In the genomic region with DNA sequence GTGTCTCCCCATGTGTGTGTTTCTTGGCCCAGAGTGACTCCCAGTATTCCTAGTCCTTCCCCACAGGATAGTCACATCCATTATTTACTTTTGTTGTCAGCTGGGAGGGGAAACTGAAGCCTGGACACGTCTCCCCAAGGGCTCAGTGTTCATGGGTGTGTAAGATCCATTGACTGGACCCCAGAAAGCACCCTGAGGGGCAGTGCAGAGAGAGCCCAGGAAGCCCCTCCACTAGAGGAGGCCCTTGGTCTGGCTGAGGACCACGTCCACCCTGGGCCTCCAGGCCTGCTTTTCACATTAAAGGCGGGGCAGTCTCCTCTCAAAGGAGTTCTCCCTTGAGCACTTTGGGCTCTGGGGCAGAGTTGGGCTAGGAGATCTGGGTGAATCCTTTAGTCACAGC, we compare ENCODE assay signal across 14 cellular contexts. TPM values are rescaled to one million over a fixed set of nuclear protein-coding genes. Genes with fewer than 3 reads are reported as not detected.
DNase-seq lines count a peak whose midpoint lies in the region; ATAC-seq, FAIRE-seq and TF ChIP-seq lines count a peak whose summit lies in the region.
"Had no signal": no experiment of that assay in that cellular context is flagged by ENCODE, and none has a peak within 500 bp of the region (broad histone marks: within the 10 kb centered on the region; RNA-seq: fewer than 3 reads in every experiment).

No MANE protein-coding gene starts in this region.

- H2AFZ ChIP-seq in GM12878 (ENCODE audit: control insufficient read depth, low read depth, low read length) = no peak overlapping the region
- H2AFZ ChIP-seq: PC-9 had no signal

- WGBS in GM12878 (ENCODE audit: insufficient coverage, insufficient replicate concordance, low lambda C conversion rate, missing lambda C conversion rate) = 97% methylated on average over 3 of the region's 3 CpGs

- ATAC-seq in Right ventricle myocardium inferior (no peak), Right ventricle myocardium superior (ENCODE audit: poor library complexity) (no peak), GM12878 (no peak), GM19351 (IDR thresholded peaks at IDR 0.05; ENCODE audit: unreplicated experiment) (no peak), GM19467 (IDR thresholded peaks at IDR 0.05; ENCODE audit: unreplicated experiment) (no peak)

- no peak overlapping the region for H3K4me2 ChIP-seq in GM12878 (ENCODE audit: control insufficient read depth, insufficient read depth)
- H3K4me2 ChIP-seq: PC-9 had no signal

- in situ Hi-C loops in GM12878 (cut with MboI) = no loop called here

- H3K9me3 ChIP-seq in KOPT-K1 (ENCODE audit: insufficient read depth, low read length, poor library complexity, severe bottlenecking) (no peaks in the 10 kb centered on the region), GM12878 (replicated peaks; ENCODE audit: control insufficient read depth, insufficient read depth, low read length) (no peaks in the 10 kb centered on the region)

- peaks cover 45% of the 10 kb centered on the region; the same call in 1 of the 2 replicates for H3K36me3 ChIP-seq in KOPT-K1 (ENCODE audit: insufficient read depth, low read length)
- peaks cover 0 to 9% of the 10 kb centered on the region in 2 experiments; a peak in 3 of 4 replicates for H3K36me3 ChIP-seq in GM12878 (ENCODE audit: control insufficient read depth in 2 of 2, insufficient read depth in 2 of 2, low read length in 1 of 2)

- intact Hi-C loops in Right ventricle myocardium inferior (cut with DNase I) = no loop called here
- intact Hi-C loops in Right ventricle myocardium superior (cut with DNase I) = no loop called here
- intact Hi-C loops in GM12878 (cut with micrococcal nuclease; ENCODE audit: unreplicated experiment) = no loop called here

- FAIRE-seq in GM12878 (lab: Jason Lieb, UNC) = no peak

- CTCF ChIA-PET in GM12878 (lab: Yijun Ruan, JAX) = no interaction called here

- no peak for TF ChIP-seq RAD21 in GM12878 (IDR thresholded peaks at IDR 0.05; ENCODE audit: insufficient read depth, low read depth, low read length)

- POLR2A ChIA-PET in GM12878 (lab: Charles Lee) = no interaction called here

- no peak for TF ChIP-seq POLR2A in GM12878 (IDR thresholded peaks at IDR 0.05; ENCODE audit: low read depth, low read length)

- H3K4me1 ChIP-seq in GM12878 (ENCODE audit: control insufficient read depth, insufficient read depth, low read length) = peaks cover 12% of the 10 kb centered on the region

- SMC1A ChIA-PET in GM12878 (lab: Charles Lee; ENCODE audit: uncharacterized antibody, unreplicated experiment) = no interaction called here

- no peaks in the 10 kb centered on the region for H3K79me2 ChIP-seq in GM12878 (ENCODE audit: control insufficient read depth, insufficient read depth, low read length)

- TSS peak; percentile 21 for BruUV-seq in GM12878 (replicated peaks; lab: Mats Ljungman, UMichigan)

- no peak overlapping the region for H3K4me3 ChIP-seq in GM12878
- H3K4me3 ChIP-seq: PC-9 had no signal

- TF ChIP-seq EP300 in GM12878 (IDR thresholded peaks at IDR 0.05; ENCODE audit: borderline replicate concordance in 1 of 2, control insufficient read depth in 1 of 2, low read depth in 2 of 2, low read length in 2 of 2) = no peak

- TF ChIP-seq CTCF in GM12878 (IDR thresholded peaks at IDR 0.05 in 2 of 3, conservative IDR thresholded peaks at IDR 0.05 in 1 of 3; ENCODE audit: control insufficient read depth in 2 of 3, extremely low read depth in 1 of 3, insufficient read depth in 1 of 3, low read depth in 3 of 3, low read length in 3 of 3) = no peak

- peak overlapping the region; percentile 26 for H3K27ac ChIP-seq in KOPT-K1 (ENCODE audit: low read depth, low read length, poor library complexity, severe bottlenecking)
- H3K27ac ChIP-seq in GM12878 (ENCODE audit: control insufficient read depth, insufficient read depth) = no peak overlapping the region
- H3K27ac ChIP-seq: PC-9 had no signal

- H3K9ac ChIP-seq in GM12878 (ENCODE audit: control insufficient read depth, insufficient read depth, low read length) = no peak overlapping the region

- H4K20me1 ChIP-seq in GM12878 (ENCODE audit: control insufficient read depth, insufficient read depth) = no peaks in the 10 kb centered on the region

- RAD21 ChIA-PET in GM12878 (lab: Charles Lee; ENCODE audit: unreplicated experiment) = interaction anchor here (2.2 kb wide), 1 partner anchor 21 kb away, joined by 12 read pairs; the partner anchor contains the start of gene ZNF783

- no peaks in the 10 kb centered on the region for H3K27me3 ChIP-seq in GM12878 (replicated peaks in 1 of 2; ENCODE audit: control insufficient read depth in 2 of 2, insufficient read depth in 2 of 2, low read length in 1 of 2)

- DNase-seq in Right ventricle myocardium inferior (ENCODE audit: missing footprints) = peak; percentile 50
- DNase-seq in Right ventricle myocardium superior = no peak
- no peak for DNase-seq in GM12878 (ENCODE audit: low read depth, low spot score)
- DNase-seq in LoVo (ENCODE audit: low spot score) = no peak
- DNase-seq: EL, H7, NCI-H1092 treated with DMSO at 0.1 percent for 48 hours, NCI-H2081 treated with DMSO at 0.1 percent for 48 hours, NCI-H510A, NCI-H774, PC-9 had no signal

TF ChIP-seq in GM12878, 131 proteins besides CTCF, POLR2A, EP300 and RAD21 (continues in another document):
- TF ChIP-seq MLLT1 (IDR thresholded peaks at IDR 0.05) = no peak
- TF ChIP-seq POU2F2 (IDR thresholded peaks at IDR 0.05; ENCODE audit: borderline replicate concordance, low read depth, low read length) = no peak
- no peak for TF ChIP-seq BMI1 (IDR thresholded peaks at IDR 0.05; ENCODE audit: borderline replicate concordance)
- TF ChIP-seq TAF1 (IDR thresholded peaks at IDR 0.05; ENCODE audit: borderline replicate concordance, low read depth, low read length) = no peak
- no peak for TF ChIP-seq NR2F1 (conservative IDR thresholded peaks at IDR 0.05)
- no peak for TF ChIP-seq SMAD1 (IDR thresholded peaks at IDR 0.05; ENCODE audit: low read depth, partially characterized antibody)
- no peak for TF ChIP-seq SMC3 (IDR thresholded peaks at IDR 0.05; ENCODE audit: borderline replicate concordance, low read length)

RNA-seq across cellular contexts. Expression of gene ZNF783, which starts 21.3 kb away (rescaled TPM):
- total RNA-seq in Right ventricle myocardium inferior (4.3 TPM), Right ventricle myocardium superior (4.0 TPM), GM12878 (2014; rRNA removed) (9.9 and 10.5 TPM in 2 replicates), GM12878 (2014; rRNA removed; fragmentation: Illumina TruSeq; extraction: Trizol) (5.6 and 6.1 TPM in 2 replicates), GM12878 (2021) (12.9 and 14.4 TPM in 2 replicates)
- 38.1 and 45.8 TPM in 2 replicates for total RNA-seq in GM12878 (2013; cell fraction: nucleolus; rRNA removed)
- polyA plus RNA-seq in GM12878 (2011; ENCODE audit: low read depth) = 4.5 TPM
- polyA plus RNA-seq in GM12878 (2011; rRNA removed) (6.2 and 8.0 TPM in 2 replicates), GM12878 (2014; fragmentation: Illumina TruSeq; extraction: Trizol) (6.5 and 7.0 TPM in 2 replicates), GM12878 (2014; fragmentation: Nextera tagmentation; extraction: Ambion mirVana) (1 to 10 TPM; 2.0 to 2.8 TPM), GM12878 (2014; rRNA removed) (11.1 and 11.8 TPM in 2 replicates), GM12878 (2016; fragmentation: Nextera tagmentation; extraction: Ambion mirVana) (1 to 10 TPM; 5.7 TPM)
- 8.0 and 11.7 TPM in 2 replicates for polyA plus RNA-seq in GM12878 (2011; cell fraction: cytosol; rRNA removed)
- 49.6 and 61.3 TPM in 2 replicates for polyA plus RNA-seq in GM12878 (2011; cell fraction: nucleus; rRNA removed)
- 5.6 and 7.7 TPM in 2 replicates for polyA plus RNA-seq in GM12878 (2012)
- 3.8 and 7.2 TPM in 2 replicates for polyA minus RNA-seq in GM12878 (2011; rRNA and poly(A)+ RNA removed)
- polyA minus RNA-seq in GM12878 (2011; cell fraction: cytosol; rRNA and poly(A)+ RNA removed) = 3.5 and 4.9 TPM in 2 replicates
- polyA minus RNA-seq in GM12878 (2011; cell fraction: nucleus; rRNA and poly(A)+ RNA removed) = 8.8 and 15.0 TPM in 2 replicates

RNA-seq across cellular contexts. Expression of gene ZNF212, which starts 43.9 kb away (rescaled TPM):
- total RNA-seq in Right ventricle myocardium inferior (4.8 TPM), Right ventricle myocardium superior (5.5 TPM), GM12878 (2014; rRNA removed) (4.6 and 5.6 TPM in 2 replicates), GM12878 (2014; rRNA removed; fragmentation: Illumina TruSeq; extraction: Trizol) (4.4 TPM in 2 replicates), GM12878 (2021) (9.4 and 11.6 TPM in 2 replicates)
- 16.7 and 19.2 TPM in 2 replicates for total RNA-seq in GM12878 (2013; cell fraction: nucleolus; rRNA removed)
- polyA plus RNA-seq in GM12878 (2011; ENCODE audit: low read depth) = 4.9 TPM
- polyA plus RNA-seq in GM12878 (2011; rRNA removed) (3.1 and 3.7 TPM in 2 replicates), GM12878 (2014; fragmentation: Illumina TruSeq; extraction: Trizol) (3.3 and 5.7 TPM in 2 replicates), GM12878 (2014; fragmentation: Nextera tagmentation; extraction: Ambion mirVana) (1 to 10 TPM; 1.2 to 2.1 TPM), GM12878 (2014; rRNA removed) (5.1 and 6.1 TPM in 2 replicates), GM12878 (2016; fragmentation: Nextera tagmentation; extraction: Ambion mirVana) (1 to 10 TPM; 8.7 to 9.6 TPM)
- polyA plus RNA-seq in GM12878 (2011; cell fraction: cytosol; rRNA removed) = 4.3 and 5.1 TPM in 2 replicates
- 8.6 and 11.1 TPM in 2 replicates for polyA plus RNA-seq in GM12878 (2011; cell fraction: nucleus; rRNA removed)
- polyA plus RNA-seq in GM12878 (2012) = 5.6 and 6.9 TPM in 2 replicates
- 2.0 and 5.6 TPM in 2 replicates for polyA minus RNA-seq in GM12878 (2011; rRNA and poly(A)+ RNA removed)
- 1.2 and 2.1 TPM in 2 replicates for polyA minus RNA-seq in GM12878 (2011; cell fraction: cytosol; rRNA and poly(A)+ RNA removed)
- polyA minus RNA-seq in GM12878 (2011; cell fraction: nucleus; rRNA and poly(A)+ RNA removed) = 4.6 and 7.7 TPM in 2 replicates
